12 cellular contexts compared by ENCODE assay signal in the genomic region with DNA sequence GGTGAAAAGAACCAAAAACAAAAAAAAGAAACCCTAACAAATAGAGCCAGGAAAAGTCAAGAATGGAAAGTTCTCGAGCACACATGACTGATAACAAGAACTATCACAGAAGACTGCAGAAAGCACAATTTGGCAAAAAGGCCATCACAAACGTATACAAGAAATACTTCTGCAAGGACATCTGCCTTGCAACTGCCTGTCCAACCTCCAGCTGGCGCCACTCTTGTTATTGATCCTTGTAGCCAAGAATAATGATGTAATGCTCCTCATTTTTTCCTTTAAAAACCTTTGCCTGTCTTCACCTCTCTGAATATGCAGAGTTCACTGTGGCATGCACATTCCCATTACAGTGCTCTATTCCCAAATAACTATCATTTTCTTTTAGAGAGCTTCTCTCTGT.
A peak's percentile ranks its signal among the peaks of the same experiment; 100 is the strongest.
DNase-seq lines count a peak whose midpoint lies in the region; ATAC-seq and TF ChIP-seq lines count a peak whose summit lies in the region.
"Had no signal": no experiment of that assay in that cellular context is flagged by ENCODE, and none has a peak within 500 bp of the region (broad histone marks: within the 10 kb centered on the region; RNA-seq: fewer than 3 reads in every experiment).

No MANE protein-coding gene starts in this region.

- no peaks in the 10 kb centered on the region for H3K27me3 ChIP-seq in GM23248 (replicated peaks; ENCODE audit: insufficient read depth)
- no peaks in the 10 kb centered on the region for H3K27me3 ChIP-seq in hepatocyte
- H3K27me3 ChIP-seq: SJSA1 had no signal

- ATAC-seq in HG02623 (IDR thresholded peaks at IDR 0.05; ENCODE audit: unreplicated experiment) (no peak), GM19023 (IDR thresholded peaks at IDR 0.05; ENCODE audit: unreplicated experiment) (no peak), GM21717 (IDR thresholded peaks at IDR 0.05; ENCODE audit: unreplicated experiment) (no peak)
- ATAC-seq: activated CD4-positive, alpha-beta T cell treated with anti-CD3 and anti-CD28 coated beads for 36 hours had no signal

- H4K20me1 ChIP-seq in GM23248 (ENCODE audit: insufficient read depth) (no peaks in the 10 kb centered on the region), hepatocyte (ENCODE audit: insufficient read depth, poor library complexity, severe bottlenecking) (no peaks in the 10 kb centered on the region)

- no peak overlapping the region for H2AFZ ChIP-seq in GM23248
- H2AFZ ChIP-seq in hepatocyte = no peak overlapping the region

- 0 out of 2 replicates have a peak, but pooled peaks cover 3% of the 10 kb centered on the region for H3F3A ChIP-seq in GM23248 (ENCODE audit: insufficient read depth)

- H3K36me3 ChIP-seq in GM23248 (ENCODE audit: low read depth) (no peaks in the 10 kb centered on the region), hepatocyte (replicated peaks; ENCODE audit: insufficient read depth, low read depth) (no peaks in the 10 kb centered on the region)
- H3K36me3 ChIP-seq: SJSA1 had no signal

- H3K27ac ChIP-seq in GM23248 (no peak overlapping the region), hepatocyte (no peak overlapping the region)
- H3K27ac ChIP-seq: SJSA1 had no signal

- in situ Hi-C loops in GM23248 (cut with MboI) = no loop called here

- H3K4me1 ChIP-seq in GM23248 (ENCODE audit: insufficient read depth) (peaks cover under 1% of the 10 kb centered on the region; the same call in 1 of the 2 replicates), hepatocyte (ENCODE audit: insufficient read depth) (peaks cover 4% of the 10 kb centered on the region)
- H3K4me1 ChIP-seq: SJSA1 had no signal

- H3K9me2 ChIP-seq in GM23248 (ENCODE audit: insufficient read depth) (no peaks in the 10 kb centered on the region), hepatocyte (replicated peaks; ENCODE audit: insufficient read depth) (no peaks in the 10 kb centered on the region)

- TF ChIP-seq CTCF in AG10803 (conservative IDR thresholded peaks at IDR 0.05; ENCODE audit: low read length) = peak; percentile 41
- peak; percentile 20 for TF ChIP-seq CTCF in hepatocyte (IDR thresholded peaks at IDR 0.05; ENCODE audit: poor library complexity)

- H3K4me3 ChIP-seq in AG10803 (ENCODE audit: low read length) = no peak overlapping the region
- H3K4me3 ChIP-seq in GM23248 = no peak overlapping the region
- no peak overlapping the region for H3K4me3 ChIP-seq in hepatocyte
- H3K4me3 ChIP-seq: SJSA1 had no signal

- H3K79me2 ChIP-seq in GM23248 (ENCODE audit: insufficient read depth) (no peaks in the 10 kb centered on the region), hepatocyte (no peaks in the 10 kb centered on the region)

- DNase-seq in AG10803 (ENCODE audit: low read depth) (peak; percentile 2), GM23248 (peak; percentile 41), RKO (ENCODE audit: low spot score) (peak; percentile 22), hepatocyte (ENCODE audit: low spot score) (no peak), NCI-H2029 (lab: John Stamatoyannopoulos, UW) (no peak)
- DNase-seq: activated CD4-positive, alpha-beta T cell treated with anti-CD3 and anti-CD28 coated beads for 36 hours; activated effector memory CD4-positive, alpha-beta T cell treated with anti-CD3 and anti-CD28 coated beads, Interleukin-2, amount 50 U/mL, for 16 hours; NCI-H2171 treated with DMSO at 0.1 percent for 48 hours had no signal

- H3K4me2 ChIP-seq in GM23248 (ENCODE audit: unreplicated experiment) (no peak overlapping the region), hepatocyte (no peak overlapping the region)

- WGBS in GM23248 (ENCODE audit: low coverage in 1 of 2, low lambda C conversion rate in 2 of 2, missing lambda C conversion rate in 2 of 2), 2 experiments = 9% methylated on average over 3 of the region's 3 CpGs
- WGBS in hepatocyte (ENCODE audit: low lambda C conversion rate, missing lambda C conversion rate) = 60% methylated on average over 3 of the region's 3 CpGs

- H3K9ac ChIP-seq in GM23248 = no peak overlapping the region

- H3K9me3 ChIP-seq in GM23248 (ENCODE audit: low read depth) = no peaks in the 10 kb centered on the region
- H3K9me3 ChIP-seq in hepatocyte (ENCODE audit: low read depth) = no peaks in the 10 kb centered on the region
- H3K9me3 ChIP-seq: SJSA1 had no signal

Comparison
In these comparisons a context has a peak if more than half of its experiments do, and no peak if none do; other contexts are left out.
1. DNase-seq: peak in AG10803 (single experiment), GM23248 (single experiment) and RKO (single experiment); none in hepatocyte (single experiment) and NCI-H2029 (single experiment).